32 cellular contexts compared by ENCODE assay signal in the genomic region with DNA sequence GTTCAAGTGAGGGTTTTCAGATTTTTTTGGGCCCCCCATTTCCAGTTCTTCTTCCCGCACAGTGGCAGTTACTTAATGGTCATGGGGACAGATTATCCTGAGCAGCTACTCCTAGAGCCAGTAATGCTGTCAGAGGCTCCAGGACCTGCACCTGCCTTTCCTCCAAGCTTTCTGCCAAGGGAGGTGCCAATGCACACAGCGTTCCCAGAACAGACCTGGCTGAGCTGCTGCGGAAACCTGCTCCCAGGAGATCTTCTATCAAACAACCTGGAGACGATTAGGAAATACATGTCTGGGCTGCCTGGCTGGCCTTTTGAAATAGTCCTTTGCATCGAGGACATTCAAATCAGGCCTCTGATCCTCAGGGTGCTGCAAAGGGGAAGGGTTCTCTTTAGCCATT.
"Had no signal": no experiment of that assay in that cellular context is flagged by ENCODE, and none has a peak within 500 bp of the region (broad histone marks: within the 10 kb centered on the region; RNA-seq: fewer than 3 reads in every experiment).

No MANE protein-coding gene starts in this region.

- H3K9me3 Mint-ChIP-seq: activated CD4-positive, alpha-beta memory T cell treated with anti-CD3 and anti-CD28 coated beads for 36 hours; activated CD4-positive, alpha-beta T cell treated with anti-CD3 and anti-CD28 coated beads, Interleukin-2, amount 10 ng/mL, durations not matched to agents 24 days and 14 days; activated naive CD4-positive, alpha-beta T cell treated with anti-CD3 and anti-CD28 coated beads for 36 hours; activated naive CD4-positive, alpha-beta T cell treated with anti-CD3 and anti-CD28 coated beads, Interleukin-2, amount 50 U/mL, for 24 hours; activated naive CD8-positive, alpha-beta T cell treated with anti-CD3 and anti-CD28 coated beads for 36 hours; activated naive CD8-positive, alpha-beta T cell treated with anti-CD3 and anti-CD28 coated beads, Interleukin-2, amount 50 U/mL, for 24 hours; activated T-cell treated with anti-CD3 and anti-CD28 coated beads, Interleukin-2, amount 50 U/mL, for 4 hours; activated T-helper 17 cell treated with anti-CD3 and anti-CD28 coated beads, Interleukin-2, amount 50 U/mL, for 72 hours; brain; central memory CD8-positive, alpha-beta T cell; dendritic cell treated with granulocyte-macrophage colony-stimulating factor and Interleukin-4, amounts not matched to agents 40 ng/mL and 50 ng/mL, for 4 days; endodermal cell had no signal

- H3K4me1 Mint-ChIP-seq: activated CD4-positive, alpha-beta T cell treated with anti-CD3 and anti-CD28 coated beads for 36 hours; activated CD4-positive, alpha-beta T cell treated with anti-CD3 and anti-CD28 coated beads, Interleukin-2, amount 10 ng/mL, durations not matched to agents 24 days and 14 days; activated naive CD4-positive, alpha-beta T cell treated with anti-CD3 and anti-CD28 coated beads, Interleukin-2, amount 50 U/mL, for 24 hours; activated naive CD8-positive, alpha-beta T cell treated with anti-CD3 and anti-CD28 coated beads for 36 hours; activated naive CD8-positive, alpha-beta T cell treated with anti-CD3 and anti-CD28 coated beads, Interleukin-2, amount 50 U/mL, for 24 hours; activated T-helper 17 cell treated with anti-CD3 and anti-CD28 coated beads, Interleukin-2, amount 50 U/mL, for 72 hours; brain; central memory CD8-positive, alpha-beta T cell; endodermal cell had no signal

- FAIRE-seq: bronchial epithelial cell, frontal cortex had no signal

- H3K27ac ChIP-seq: adrenal gland, coronary artery, dorsolateral prefrontal cortex, heart left ventricle had no signal

- DNase-seq: activated CD4-positive, alpha-beta memory T cell treated with anti-CD3 and anti-CD28 coated beads for 36 hours; activated CD4-positive, alpha-beta T cell treated with anti-CD3 and anti-CD28 coated beads for 36 hours; activated CD4-positive, alpha-beta T cell treated with anti-CD3 and anti-CD28 coated beads, Interleukin-2, amount 10 ng/mL, durations not matched to agents 24 days and 14 days; activated CD4-positive, CD25-positive, alpha-beta regulatory T cell; activated CD4-positive, CD25-positive, alpha-beta regulatory T cell treated with anti-CD3 and anti-CD28 coated beads, Interleukin-2, amount 50 U/mL, for 72 hours; activated CD8-positive, alpha-beta memory T cell treated with anti-CD3 and anti-CD28 coated beads, Interleukin-2, amount 50 U/mL, for 48 hours; activated effector memory CD4-positive, alpha-beta T cell treated with Interleukin-2 at 50 U/mL for 16 hours; activated gamma-delta T cell treated with Interleukin-2 at 50 U/mL for 16 hours; activated naive CD4-positive, alpha-beta T cell treated with anti-CD3 and anti-CD28 coated beads for 36 hours; activated naive CD8-positive, alpha-beta T cell treated with anti-CD3 and anti-CD28 coated beads for 36 hours; activated naive CD8-positive, alpha-beta T cell treated with anti-CD3 and anti-CD28 coated beads, Interleukin-2, amount 50 U/mL, for 24 hours; activated T-cell treated with anti-CD3 and anti-CD28 coated beads for 4 hours; activated T-cell treated with anti-CD3 and anti-CD28 coated beads, Interleukin-2, amount 50 U/mL, for 4 hours; adrenal gland; amygdala; aorta; dorsolateral prefrontal cortex; effector memory CD4-positive, alpha-beta T cell; endodermal cell; foreskin fibroblast; glutamatergic neuron; heart left ventricle; T-helper 2 cell had no signal

- ATAC-seq: activated CD4-positive, alpha-beta T cell treated with anti-CD3 and anti-CD28 coated beads for 36 hours; activated naive CD8-positive, alpha-beta T cell treated with anti-CD3 and anti-CD28 coated beads, Interleukin-2, amount 50 U/mL, for 24 hours; activated T-cell treated with anti-CD3 and anti-CD28 coated beads, Interleukin-2, amount 50 U/mL, for 4 hours; activated T-helper 17 cell treated with anti-CD3 and anti-CD28 coated beads, Interleukin-2, amount 50 U/mL, for 72 hours; esophagus mucosa; heart left ventricle had no signal

- H3K4me1 ChIP-seq: adrenal gland, heart left ventricle had no signal

- H3K36me3 ChIP-seq: adrenal gland, heart left ventricle had no signal

- H3K27me3 ChIP-seq: adrenal gland had no signal

- H3K27ac Mint-ChIP-seq: activated CD4-positive, alpha-beta memory T cell treated with anti-CD3 and anti-CD28 coated beads for 36 hours; activated CD4-positive, alpha-beta T cell treated with anti-CD3 and anti-CD28 coated beads for 36 hours; activated CD4-positive, alpha-beta T cell treated with anti-CD3 and anti-CD28 coated beads, Interleukin-2, amount 10 ng/mL, durations not matched to agents 24 days and 14 days; activated naive CD4-positive, alpha-beta T cell treated with anti-CD3 and anti-CD28 coated beads for 36 hours; activated naive CD4-positive, alpha-beta T cell treated with anti-CD3 and anti-CD28 coated beads, Interleukin-2, amount 50 U/mL, for 24 hours; activated naive CD8-positive, alpha-beta T cell treated with anti-CD3 and anti-CD28 coated beads for 36 hours; activated naive CD8-positive, alpha-beta T cell treated with anti-CD3 and anti-CD28 coated beads, Interleukin-2, amount 50 U/mL, for 24 hours; activated T-helper 17 cell treated with anti-CD3 and anti-CD28 coated beads, Interleukin-2, amount 50 U/mL, for 72 hours; brain; dendritic cell treated with granulocyte-macrophage colony-stimulating factor and Interleukin-4, amounts not matched to agents 40 ng/mL and 50 ng/mL, for 4 days; endodermal cell had no signal

- H3K4me3 ChIP-seq: adrenal gland, coronary artery, dorsolateral prefrontal cortex, heart left ventricle had no signal

- H3K36me3 Mint-ChIP-seq: activated CD4-positive, alpha-beta memory T cell treated with anti-CD3 and anti-CD28 coated beads for 36 hours; activated naive CD4-positive, alpha-beta T cell treated with anti-CD3 and anti-CD28 coated beads, Interleukin-2, amount 50 U/mL, for 24 hours; activated naive CD8-positive, alpha-beta T cell treated with anti-CD3 and anti-CD28 coated beads for 36 hours had no signal

- H3K4me3 Mint-ChIP-seq: activated CD4-positive, alpha-beta memory T cell treated with anti-CD3 and anti-CD28 coated beads for 36 hours; activated CD4-positive, alpha-beta T cell treated with anti-CD3 and anti-CD28 coated beads for 36 hours; activated CD4-positive, alpha-beta T cell treated with anti-CD3 and anti-CD28 coated beads, Interleukin-2, amount 10 ng/mL, durations not matched to agents 24 days and 14 days; activated naive CD4-positive, alpha-beta T cell treated with anti-CD3 and anti-CD28 coated beads for 36 hours; activated naive CD4-positive, alpha-beta T cell treated with anti-CD3 and anti-CD28 coated beads, Interleukin-2, amount 50 U/mL, for 24 hours; activated naive CD8-positive, alpha-beta T cell treated with anti-CD3 and anti-CD28 coated beads for 36 hours; activated naive CD8-positive, alpha-beta T cell treated with anti-CD3 and anti-CD28 coated beads, Interleukin-2, amount 50 U/mL, for 24 hours; activated T-cell treated with anti-CD3 and anti-CD28 coated beads, Interleukin-2, amount 50 U/mL, for 4 hours; activated T-helper 17 cell treated with anti-CD3 and anti-CD28 coated beads, Interleukin-2, amount 50 U/mL, for 72 hours; brain; central memory CD8-positive, alpha-beta T cell; dendritic cell treated with granulocyte-macrophage colony-stimulating factor and Interleukin-4, amounts not matched to agents 40 ng/mL and 50 ng/mL, for 4 days; endodermal cell had no signal

- H3K9me3 ChIP-seq: adrenal gland, heart left ventricle had no signal
